In the genomic region with DNA sequence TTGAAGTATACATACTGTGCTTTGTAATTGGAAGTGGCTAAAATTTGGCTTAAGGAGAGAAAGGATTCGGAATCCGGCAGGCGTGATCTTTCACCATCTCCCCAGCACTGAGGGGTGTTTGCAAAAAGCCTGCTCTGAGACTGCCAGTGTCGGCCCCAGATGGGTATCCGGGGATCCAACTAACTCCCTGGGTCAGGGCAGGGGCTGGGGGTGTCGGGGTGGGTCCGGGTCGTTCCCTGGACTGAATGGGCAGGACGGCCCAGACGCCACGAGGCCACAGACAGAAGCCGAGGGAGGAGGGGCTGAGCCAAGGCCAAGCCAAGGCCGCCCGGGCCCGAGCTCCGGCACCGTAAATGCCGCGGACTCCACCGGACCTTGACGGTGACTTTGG, we compare ENCODE assay signal across 8 cellular contexts. TPM values are rescaled to one million over a fixed set of nuclear protein-coding genes. Genes with fewer than 3 reads are reported as not detected.
DNase-seq lines count a peak whose midpoint lies in the region; ATAC-seq, FAIRE-seq and TF ChIP-seq lines count a peak whose summit lies in the region.

No MANE protein-coding gene starts in this region.

- H3K4me2 ChIP-seq in GM23248 (ENCODE audit: unreplicated experiment) (peak overlapping the region; percentile 97), OCI-LY3 (ENCODE audit: low read length) (peak overlapping the region; percentile 100), endothelial cell of umbilical vein (ENCODE audit: insufficient read depth, low read length) (peak overlapping the region; percentile 56)

- H3K27ac Mint-ChIP-seq in CD4-positive, alpha-beta T cell = peak overlapping the region; percentile 87
- peak overlapping the region; percentile 76 to 95 (median 86) for H3K27ac Mint-ChIP-seq in nephron

- no peaks in the 10 kb centered on the region for H3K9me3 ChIP-seq in CD4-positive, alpha-beta T cell (ENCODE audit: control insufficient read depth, low read length)
- H3K9me3 ChIP-seq in GM23248 (ENCODE audit: low read depth) = no peaks in the 10 kb centered on the region
- H3K9me3 ChIP-seq in OCI-LY3 (ENCODE audit: insufficient read depth, low read length) = no peaks in the 10 kb centered on the region
- H3K9me3 ChIP-seq in endothelial cell of umbilical vein (replicated peaks; ENCODE audit: control insufficient read depth, insufficient read depth, low read length) = no peaks in the 10 kb centered on the region

- peak overlapping the region; percentile 81 for H3K4me3 ChIP-seq in GM23248
- H3K4me3 ChIP-seq in OCI-LY3 (ENCODE audit: low read length) = peak overlapping the region; percentile 99
- peak overlapping the region; percentile 77 to 96 (median 94) for H3K4me3 ChIP-seq in endothelial cell of umbilical vein (replicated peaks in 1 of 3; ENCODE audit: insufficient read depth in 1 of 3, low read depth in 1 of 3, low read length in 3 of 3)

- POLR2A ChIA-PET in CD4-positive, alpha-beta T cell (lab: Charles Lee) = interaction anchor here (0.6 to 4.2 kb wide), 11 partner anchors 9 to 853 kb away, joined by 3 to 48 read pairs (median 9); a partner anchor contains a TSS
- POLR2A ChIA-PET in endothelial cell of umbilical vein (lab: Charles Lee) = interaction anchor here (0.7 to 1.7 kb wide), 2 partner anchors 75 to 225 kb away, joined by 3 to 8 read pairs; a partner anchor contains a TSS

- dilution Hi-C loops in endothelial cell of umbilical vein (cut with MboI; ENCODE audit: extremely low pct_ligation_motif_present, low sequenced_read_pairs) = no loop called here

- H3K27me3 ChIP-seq in CD4-positive, alpha-beta T cell (ENCODE audit: control insufficient read depth, insufficient read depth, low read length) = no peaks in the 10 kb centered on the region
- H3K27me3 ChIP-seq in GM23248 (replicated peaks; ENCODE audit: insufficient read depth) (no peaks in the 10 kb centered on the region), OCI-LY3 (ENCODE audit: low read depth, low read length) (no peaks in the 10 kb centered on the region), endothelial cell of umbilical vein (ENCODE audit: control insufficient read depth in 2 of 2, insufficient read depth in 2 of 2, low read length in 2 of 2) (no peaks in the 10 kb centered on the region)

- H3K4me1 ChIP-seq in GM23248 (ENCODE audit: insufficient read depth) (peaks cover 26% of the 10 kb centered on the region), OCI-LY3 (ENCODE audit: low read length) (peaks cover 23% of the 10 kb centered on the region), endothelial cell of umbilical vein (ENCODE audit: control insufficient read depth, extremely low read depth, insufficient read depth, low read length) (peaks cover 16% of the 10 kb centered on the region)

- intact Hi-C loops in CD4-positive, alpha-beta T cell (cut with DNase I, micrococcal nuclease) = loop anchor here (2.0 to 10.0 kb wide), 9 partner anchors 70 to 970 kb away; a partner anchor contains a TSS
- intact Hi-C loops in endothelial cell of umbilical vein (cut with micrococcal nuclease) = loop anchor here (2.0 kb wide), 1 partner anchor 224 kb away; a partner anchor contains a TSS

- peaks cover 52% of the 10 kb centered on the region for H3K4me1 Mint-ChIP-seq in CD4-positive, alpha-beta T cell (ENCODE audit: low read depth)
- H3K4me1 Mint-ChIP-seq in nephron = peaks cover 49% of the 10 kb centered on the region

- H4K20me1 ChIP-seq in GM23248 (ENCODE audit: insufficient read depth) (0 out of 2 replicates have a peak, but pooled peaks cover 11% of the 10 kb centered on the region), OCI-LY3 (ENCODE audit: insufficient read depth, low read length) (peaks cover 14% of the 10 kb centered on the region; the same call in 1 of the 2 replicates), endothelial cell of umbilical vein (replicated peaks; ENCODE audit: control insufficient read depth, extremely low read depth, insufficient read depth, low read length) (no peaks in the 10 kb centered on the region)

- peak overlapping the region; percentile 89 for H3K4me3 Mint-ChIP-seq in CD4-positive, alpha-beta T cell
- peak overlapping the region; percentile 80 to 95 (median 88) for H3K4me3 Mint-ChIP-seq in nephron

- H3K36me3 Mint-ChIP-seq in CD4-positive, alpha-beta T cell (ENCODE audit: low read depth) = peaks cover 38% of the 10 kb centered on the region
- H3K36me3 Mint-ChIP-seq in nephron (ENCODE audit: low read depth) = peaks cover 31% of the 10 kb centered on the region

- H3K27ac ChIP-seq in CD4-positive, alpha-beta T cell (ENCODE audit: low read depth, low read length) = peak overlapping the region; percentile 70
- peak overlapping the region; percentile 90 for H3K27ac ChIP-seq in GM23248
- H3K27ac ChIP-seq in OCI-LY3 (ENCODE audit: low read length) = peak overlapping the region; percentile 53
- peak overlapping the region; percentile 70 for H3K27ac ChIP-seq in endothelial cell of umbilical vein (ENCODE audit: insufficient read depth, low read depth, low read length)

- no peak for TF ChIP-seq CTCF in CD4-positive, alpha-beta T cell (IDR thresholded peaks at IDR 0.05)
- TF ChIP-seq CTCF in OCI-LY3 (IDR thresholded peaks at IDR 0.05; ENCODE audit: low read depth, low read length) (no peak), endothelial cell of umbilical vein (IDR thresholded peaks at IDR 0.05; ENCODE audit: extremely low read depth in 1 of 2, insufficient read depth in 1 of 2, low read depth in 1 of 2, low read length in 2 of 2) (no peak), nephron (IDR thresholded peaks at IDR 0.05; ENCODE audit: unreplicated experiment in 3 of 3) (no peak)

- no peaks in the 10 kb centered on the region for H3K9me1 ChIP-seq in endothelial cell of umbilical vein (replicated peaks; ENCODE audit: control insufficient read depth, extremely low read depth, insufficient read depth, low read length)

- H3K9me3 Mint-ChIP-seq in CD4-positive, alpha-beta T cell = no peaks in the 10 kb centered on the region
- H3K9me3 Mint-ChIP-seq in nephron = no peaks in the 10 kb centered on the region

- ATAC-seq in CD4-positive, alpha-beta T cell (ENCODE audit: poor library complexity) = no peak
- no peak for ATAC-seq in HG03565 (IDR thresholded peaks at IDR 0.05; ENCODE audit: unreplicated experiment)

- CTCF ChIA-PET in CD4-positive, alpha-beta T cell (lab: Charles Lee) = interaction anchor here (1.1 to 2.8 kb wide), 2 partner anchors 9 to 13 kb away, joined by 4 to 26 read pairs; no protein-coding TSS in a partner anchor
- CTCF ChIA-PET in endothelial cell of umbilical vein (lab: Charles Lee) = interaction anchor here (3.3 kb wide), 1 partner anchor 9 kb away, joined by 33 read pairs; no protein-coding TSS in a partner anchor

- H3K27me3 Mint-ChIP-seq in CD4-positive, alpha-beta T cell = no peaks in the 10 kb centered on the region
- no peaks in the 10 kb centered on the region for H3K27me3 Mint-ChIP-seq in nephron (ENCODE audit: low read depth)

- peaks cover 44% of the 10 kb centered on the region for H3K79me2 ChIP-seq in GM23248 (ENCODE audit: insufficient read depth)
- H3K79me2 ChIP-seq in OCI-LY3 (ENCODE audit: low read length) = peaks cover 42% of the 10 kb centered on the region
- peaks cover 40% of the 10 kb centered on the region for H3K79me2 ChIP-seq in endothelial cell of umbilical vein (ENCODE audit: control insufficient read depth, insufficient read depth, low read length)

- no peak for DNase-seq in CD4-positive, alpha-beta T cell
- no peak for DNase-seq in GM23248
- no peak for DNase-seq in endothelial cell of umbilical vein (ENCODE audit: low read depth, low spot score)
- no peak for DNase-seq in effector CD4-positive, alpha-beta T cell
- DNase-seq in activated effector memory CD4-positive, alpha-beta T cell treated with anti-CD3 and anti-CD28 coated beads, Interleukin-2, amount 50 U/mL, for 16 hours = no peak

- H3F3A ChIP-seq in GM23248 (ENCODE audit: insufficient read depth) = peaks cover 82% of the 10 kb centered on the region

- H2AFZ ChIP-seq in GM23248 = 0 out of 2 replicates have a peak overlapping the region, but pooled peaks have one; percentile 37
- H2AFZ ChIP-seq in OCI-LY3 (ENCODE audit: low read depth, low read length) = no peak overlapping the region
- H2AFZ ChIP-seq in endothelial cell of umbilical vein (ENCODE audit: low read depth, low read length) = peak overlapping the region; percentile 57

- no peak for TF ChIP-seq POLR2A in endothelial cell of umbilical vein (IDR thresholded peaks at IDR 0.05; ENCODE audit: low read depth, low read length)

- no peak for FAIRE-seq in endothelial cell of umbilical vein (lab: Jason Lieb, UNC)

- no TSS peak for BruUV-seq in endothelial cell of umbilical vein (replicated peaks; lab: Mats Ljungman, UMichigan)

- in situ Hi-C loops in GM23248 (cut with MboI) = no loop called here

- H3K36me3 ChIP-seq in GM23248 (ENCODE audit: low read depth) (peaks cover 34% of the 10 kb centered on the region), OCI-LY3 (replicated peaks; ENCODE audit: low read depth, low read length) (peaks cover 36% of the 10 kb centered on the region), endothelial cell of umbilical vein (ENCODE audit: control insufficient read depth in 2 of 2, extremely low read depth in 1 of 2, insufficient read depth in 2 of 2, low read length in 2 of 2) (peaks cover 11 to 27% of the 10 kb centered on the region in 2 experiments)

- H3K9ac ChIP-seq in GM23248 (peak overlapping the region; percentile 91), OCI-LY3 (ENCODE audit: low read length) (peak overlapping the region; percentile 100), endothelial cell of umbilical vein (replicated peaks; ENCODE audit: extremely low read depth, insufficient read depth, low read length) (peak overlapping the region; percentile 93)

- H3K9me2 ChIP-seq in GM23248 (ENCODE audit: insufficient read depth) = no peaks in the 10 kb centered on the region

- 0 to 4% methylated on average over 14 to 20 of the region's 21 CpGs for WGBS in GM23248 (ENCODE audit: low coverage in 1 of 2, low lambda C conversion rate in 2 of 2, missing lambda C conversion rate in 2 of 2), 2 experiments

RNA-seq across cellular contexts. Expression of a gene that starts 0.3 kb away (rescaled TPM):
- total RNA-seq in CD4-positive, alpha-beta T cell = 100 to 1,000 TPM; 167 to 169 TPM
- 994 and 1,188 TPM in 2 replicates for total RNA-seq in GM23248 (2014; rRNA removed; shearing (Covaris generic))
- 1,748 and 1,763 TPM in 2 replicates for polyA plus RNA-seq in GM23248 (2016; fragmentation: Nextera tagmentation; extraction: Ambion mirVana)
- total RNA-seq in endothelial cell of umbilical vein = 818 and 840 TPM in 2 replicates
- 1,157 and 1,240 TPM in 2 replicates for polyA plus RNA-seq in endothelial cell of umbilical vein
- polyA plus RNA-seq in endothelial cell of umbilical vein (2011; cell fraction: cytosol; rRNA removed) = 1,469 and 1,568 TPM in 2 replicates
- 547 and 579 TPM in 2 replicates for polyA plus RNA-seq in endothelial cell of umbilical vein (2011; cell fraction: nucleus; rRNA removed)
- polyA plus RNA-seq in endothelial cell of umbilical vein (2012) = 798 and 832 TPM in 2 replicates
- 564 and 566 TPM in 2 replicates for polyA minus RNA-seq in endothelial cell of umbilical vein
- 260 TPM for polyA minus RNA-seq in endothelial cell of umbilical vein (2011; cell fraction: cytosol; rRNA and poly(A)+ RNA removed)
- 61.5 and 75.7 TPM in 2 replicates for polyA minus RNA-seq in endothelial cell of umbilical vein (2011; cell fraction: nucleus; rRNA and poly(A)+ RNA removed)

RNA-seq across cellular contexts. Expression of a gene that starts 10.9 kb away (rescaled TPM):
- total RNA-seq in CD4-positive, alpha-beta T cell = under 1 TPM; 0.14 to 0.19 TPM
- total RNA-seq in GM23248 (2014; rRNA removed; shearing (Covaris generic)) = not detected in 2 replicates
- polyA plus RNA-seq in GM23248 (2016; fragmentation: Nextera tagmentation; extraction: Ambion mirVana) (0.66 and 0.94 TPM in 2 replicates), endothelial cell of umbilical vein (0.14 and 0.18 TPM in 2 replicates)
- total RNA-seq in endothelial cell of umbilical vein = 0.14 and 0.73 TPM in 2 replicates
- 0.10 and 0.13 TPM in 2 replicates for polyA plus RNA-seq in endothelial cell of umbilical vein (2011; cell fraction: cytosol; rRNA removed)
- 0.38 and 0.40 TPM in 2 replicates for polyA plus RNA-seq in endothelial cell of umbilical vein (2011; cell fraction: nucleus; rRNA removed)
- 1.2 and 1.5 TPM in 2 replicates for polyA plus RNA-seq in endothelial cell of umbilical vein (2012)
- 0.19 and 0.34 TPM in 2 replicates for polyA minus RNA-seq in endothelial cell of umbilical vein
- polyA minus RNA-seq in endothelial cell of umbilical vein (2011; cell fraction: cytosol; rRNA and poly(A)+ RNA removed) = not detected
- 0.19 and 0.67 TPM in 2 replicates for polyA minus RNA-seq in endothelial cell of umbilical vein (2011; cell fraction: nucleus; rRNA and poly(A)+ RNA removed)
